In genomic region chr2:37083873-37084792, GRCh38 we compare ENCODE assay signal across 1 cellular context.
A peak's percentile ranks its signal among the peaks of the same experiment; 100 is the strongest.
TF ChIP-seq lines count a peak whose summit lies in the region.

GPATCH11 (plus strand) TSS chr2:37084518; CDS start chr2:37088382, 3,864 bp downstream.
HEATR5B (minus strand) TSS chr2:37084372; CDS start chr2:37083414, 958 bp downstream.

TF ChIP-seq in HepG2, 621 proteins besides CTCF, POLR2A, EP300 and RAD21 (continued from another document and continues in another):
- TF ChIP-seq STAT6 (CRISPR knock-in tag; IDR thresholded peaks at IDR 0.05; ENCODE audit: borderline replicate concordance) (peak; percentile 77; the same call in 1 of the 2 replicates), YEATS2 (CRISPR knock-in tag; IDR thresholded peaks at IDR 0.05; ENCODE audit: borderline replicate concordance) (peak; percentile 90; the same call in 1 of the 2 replicates), SKIL (CRISPR knock-in tag; IDR thresholded peaks at IDR 0.05; ENCODE audit: borderline replicate concordance) (0 out of 2 replicates have a peak, but pooled peaks have one; percentile 16), NFAT5 (CRISPR knock-in tag; IDR thresholded peaks at IDR 0.05) (0 out of 2 replicates have a peak, but pooled peaks have one; percentile 48), BORCS8-MEF2B (CRISPR knock-in tag; IDR thresholded peaks at IDR 0.05) (peak; percentile 48; the same call in 1 of the 2 replicates), PBX2 (CRISPR knock-in tag; IDR thresholded peaks at IDR 0.05) (no peak), ZBTB44 (CRISPR knock-in tag; IDR thresholded peaks at IDR 0.05) (no peak), MED8 (CRISPR knock-in tag; IDR thresholded peaks at IDR 0.05; ENCODE audit: insufficient replicate concordance) (no peak), ZNF484 (CRISPR knock-in tag; IDR thresholded peaks at IDR 0.05; ENCODE audit: borderline replicate concordance, low read depth) (peak; percentile 48; the same call in 1 of the 2 replicates), ZNF782 (CRISPR knock-in tag; IDR thresholded peaks at IDR 0.05; ENCODE audit: borderline replicate concordance) (no peak), ZFP82 (CRISPR knock-in tag; IDR thresholded peaks at IDR 0.05; ENCODE audit: borderline replicate concordance) (0 out of 2 replicates have a peak, but pooled peaks have one; percentile 37), SKI (IDR thresholded peaks at IDR 0.05; ENCODE audit: partially characterized antibody) (peak; percentile 10), SIN3B (IDR thresholded peaks at IDR 0.05; ENCODE audit: low read length) (0 out of 2 replicates have a peak, but pooled peaks have one; percentile 14), ZNF350 (CRISPR knock-in tag; IDR thresholded peaks at IDR 0.05; ENCODE audit: borderline replicate concordance, low read depth) (peak; percentile 92; the same call in 1 of the 2 replicates), NAIF1 (CRISPR knock-in tag; IDR thresholded peaks at IDR 0.05; ENCODE audit: borderline replicate concordance) (peak; percentile 75), IKZF5 (CRISPR knock-in tag; IDR thresholded peaks at IDR 0.05) (peak; percentile 84), TOE1 (CRISPR knock-in tag; IDR thresholded peaks at IDR 0.05) (peak; percentile 15; the same call in 1 of the 2 replicates), ZNF768 (CRISPR knock-in tag; IDR thresholded peaks at IDR 0.05) (peak; percentile 66), HNF4G (IDR thresholded peaks at IDR 0.05; ENCODE audit: borderline replicate concordance, low read depth, low read length) (no peak), HNF4G (CRISPR knock-in tag; IDR thresholded peaks at IDR 0.05; ENCODE audit: borderline replicate concordance, low read depth) (no peak), ZNF687 (CRISPR knock-in tag; IDR thresholded peaks at IDR 0.05) (peak; percentile 98), ZNF75D (CRISPR knock-in tag; IDR thresholded peaks at IDR 0.05; ENCODE audit: borderline replicate concordance) (no peak), AGO2 (optimal IDR thresholded peaks at IDR 0.05; ENCODE audit: low read depth, low read length) (peak; percentile 82), ZNF253 (CRISPR knock-in tag; IDR thresholded peaks at IDR 0.05; ENCODE audit: borderline replicate concordance) (no peak), NBN (conservative IDR thresholded peaks at IDR 0.05) (no peak), CBX5 (CRISPR knock-in tag; IDR thresholded peaks at IDR 0.05; ENCODE audit: borderline replicate concordance) (peak; percentile 18; the same call in 1 of the 2 replicates), ZFP36L1 (CRISPR knock-in tag; IDR thresholded peaks at IDR 0.05) (peak; percentile 50; the same call in 1 of the 2 replicates), UBTF (CRISPR knock-in tag; IDR thresholded peaks at IDR 0.05) (peak; percentile 90), KLF11 (CRISPR knock-in tag; IDR thresholded peaks at IDR 0.05) (no peak), ZNF414 (CRISPR knock-in tag; IDR thresholded peaks at IDR 0.05) (peak; percentile 79; the same call in 1 of the 2 replicates), ZNF232 (CRISPR knock-in tag; IDR thresholded peaks at IDR 0.05; ENCODE audit: borderline replicate concordance) (peak; percentile 96)
